In genomic region chrX:80014141-80014940, GRCh38 we compare ENCODE assay signal across 32 cellular contexts. TPM values are rescaled to one million over a fixed set of nuclear protein-coding genes. Genes with fewer than 3 reads are reported as not detected.
"Had no signal": no experiment of that assay in that cellular context is flagged by ENCODE, and none has a peak within 500 bp of the region (broad histone marks: within the 10 kb centered on the region; RNA-seq: fewer than 3 reads in every experiment).

A gene with protein sequence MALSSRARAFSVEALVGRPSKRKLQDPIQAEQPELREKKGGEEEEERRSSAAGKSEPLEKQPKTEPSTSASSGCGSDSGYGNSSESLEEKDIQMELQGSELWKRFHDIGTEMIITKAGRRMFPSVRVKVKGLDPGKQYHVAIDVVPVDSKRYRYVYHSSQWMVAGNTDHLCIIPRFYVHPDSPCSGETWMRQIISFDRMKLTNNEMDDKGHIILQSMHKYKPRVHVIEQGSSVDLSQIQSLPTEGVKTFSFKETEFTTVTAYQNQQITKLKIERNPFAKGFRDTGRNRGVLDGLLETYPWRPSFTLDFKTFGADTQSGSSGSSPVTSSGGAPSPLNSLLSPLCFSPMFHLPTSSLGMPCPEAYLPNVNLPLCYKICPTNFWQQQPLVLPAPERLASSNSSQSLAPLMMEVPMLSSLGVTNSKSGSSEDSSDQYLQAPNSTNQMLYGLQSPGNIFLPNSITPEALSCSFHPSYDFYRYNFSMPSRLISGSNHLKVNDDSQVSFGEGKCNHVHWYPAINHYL (plus strand): TSS chrX:80014753. CDS start chrX:80022270, 7,517 bp downstream.

- H3K27me3 ChIP-seq: ascending aorta, brain microvascular endothelial cell, esophagus squamous epithelium, gastrocnemius medialis had no signal

- ATAC-seq: activated CD4-positive, alpha-beta T cell treated with anti-CD3 and anti-CD28 coated beads for 36 hours; activated T-cell treated with anti-CD3 and anti-CD28 coated beads, Interleukin-2, amount 50 U/mL, for 4 hours; gastrocnemius medialis; left colon; sciatic nerve; stimulated activated naive B cell treated with anti-CD40 and anti-IgM and Interleukin-4, amounts not matched to agents 10 μg/mL and 1 μg/mL and 100 μg/mL, for 72 hours had no signal

- DNase-seq: activated B cell treated with CpG ODN at 0.5 μM for 24 hours; activated CD4-positive, alpha-beta T cell treated with anti-CD3 and anti-CD28 coated beads for 36 hours; activated CD4-positive, alpha-beta T cell treated with anti-CD3 and anti-CD28 coated beads, Interleukin-2, amount 50 U/mL, for 4 hours; activated CD8-positive, alpha-beta memory T cell treated with anti-CD3 and anti-CD28 coated beads, Interleukin-2, amount 50 U/mL, for 48 hours; activated naive CD4-positive, alpha-beta T cell; activated T-cell treated with anti-CD3 and anti-CD28 coated beads, Interleukin-2, amount 50 U/mL, for 4 hours; adrenal gland; brain microvascular endothelial cell; dorsolateral prefrontal cortex; esophagus squamous epithelium; hippocampal formation; left colon; lower lobe of right lung; naive B cell; nucleus accumbens; small intestine; stimulated activated CD4-positive, alpha-beta T cell treated with anti-CD3 and anti-CD28 coated beads, Interleukin-2, amount 100 ng/mL, for 24 hours; stimulated activated naive B cell treated with anti-CD40 and anti-IgM and Interleukin-4, amounts not matched to agents 10 μg/mL and 1 μg/mL and 100 μg/mL, for 72 hours; T-helper 1 cell had no signal

- H3K4me3 Mint-ChIP-seq: activated B cell treated with CpG ODN at 0.5 μM for 24 hours; activated CD4-positive, alpha-beta T cell treated with anti-CD3 and anti-CD28 coated beads for 36 hours; activated naive CD8-positive, alpha-beta T cell; activated T-cell treated with anti-CD3 and anti-CD28 coated beads, Interleukin-2, amount 50 U/mL, for 4 hours; central memory CD8-positive, alpha-beta T cell; naive B cell; stimulated activated naive B cell treated with anti-CD40 and anti-IgM and Interleukin-4, amounts not matched to agents 10 μg/mL and 1 μg/mL and 100 μg/mL, for 72 hours had no signal

- H3K4me1 ChIP-seq: adrenal gland, ascending aorta, esophagus squamous epithelium, gastrocnemius medialis, lower lobe of right lung had no signal

- H3K4me3 ChIP-seq: adrenal gland, ascending aorta, dorsolateral prefrontal cortex, esophagus squamous epithelium, gastrocnemius medialis, lower lobe of right lung, thoracic aorta had no signal

- H3K4me1 Mint-ChIP-seq: activated B cell treated with CpG ODN at 0.5 μM for 24 hours; activated CD4-positive, alpha-beta T cell treated with anti-CD3 and anti-CD28 coated beads for 36 hours; central memory CD8-positive, alpha-beta T cell; naive B cell; stimulated activated naive B cell treated with anti-CD40 and anti-IgM and Interleukin-4, amounts not matched to agents 10 μg/mL and 1 μg/mL and 100 μg/mL, for 72 hours had no signal

- H3K36me3 ChIP-seq: adrenal gland, ascending aorta, brain microvascular endothelial cell, esophagus squamous epithelium, gastrocnemius medialis, lower lobe of right lung, thoracic aorta had no signal

- H3K9me3 Mint-ChIP-seq: activated B cell treated with CpG ODN at 0.5 μM for 24 hours; activated T-cell treated with anti-CD3 and anti-CD28 coated beads, Interleukin-2, amount 50 U/mL, for 4 hours; activated T-helper 2 cell treated with anti-CD3 and anti-CD28 coated beads, Interferon-gamma antibody, Interleukin-2, Interleukin-4, amounts not matched to agents 10 μg/mL and 5 μg/mL and 100 μg/mL, durations not matched to agents 14 hours and 24 hours and 36 hours; central memory CD8-positive, alpha-beta T cell had no signal

- H3K27me3 Mint-ChIP-seq: activated B cell treated with CpG ODN at 0.5 μM for 24 hours; central memory CD8-positive, alpha-beta T cell; stimulated activated naive B cell treated with anti-CD40 and anti-IgM and Interleukin-4, amounts not matched to agents 10 μg/mL and 1 μg/mL and 100 μg/mL, for 72 hours had no signal

- H3K36me3 Mint-ChIP-seq: activated naive CD8-positive, alpha-beta T cell; naive B cell; stimulated activated naive B cell treated with anti-CD40 and anti-IgM and Interleukin-4, amounts not matched to agents 10 μg/mL and 1 μg/mL and 100 μg/mL, for 72 hours had no signal

- FAIRE-seq: colon, keratinocyte, small intestine had no signal

- H3K27ac Mint-ChIP-seq: activated B cell treated with CpG ODN at 0.5 μM for 24 hours; activated CD4-positive, alpha-beta T cell treated with anti-CD3 and anti-CD28 coated beads for 36 hours; activated naive CD8-positive, alpha-beta T cell; activated T-helper 2 cell treated with anti-CD3 and anti-CD28 coated beads, Interferon-gamma antibody, Interleukin-2, Interleukin-4, amounts not matched to agents 10 μg/mL and 5 μg/mL and 100 μg/mL, durations not matched to agents 14 hours and 24 hours and 36 hours; naive B cell; stimulated activated naive B cell treated with anti-CD40 and anti-IgM and Interleukin-4, amounts not matched to agents 10 μg/mL and 1 μg/mL and 100 μg/mL, for 72 hours had no signal

- H3K9me3 ChIP-seq: adrenal gland, ascending aorta, esophagus squamous epithelium, gastrocnemius medialis, lower lobe of right lung, thoracic aorta had no signal

- H3K27ac ChIP-seq: adrenal gland, ascending aorta, brain microvascular endothelial cell, dorsolateral prefrontal cortex, esophagus squamous epithelium, gastrocnemius medialis, lower lobe of right lung, thoracic aorta had no signal

RNA-seq across cellular contexts. Expression of the gene that starts here (rescaled TPM):
- total RNA-seq: activated B cell treated with CpG ODN at 0.5 μM for 24 hours; activated CD4-positive, alpha-beta T cell treated with anti-CD3 and anti-CD28 coated beads for 36 hours; activated CD8-positive, alpha-beta memory T cell treated with anti-CD3 and anti-CD28 coated beads for 36 hours; activated T-cell treated with anti-CD3 and anti-CD28 coated beads, Interleukin-2, amount 50 U/mL, for 4 hours; activated T-helper 2 cell treated with anti-CD3 and anti-CD28 coated beads, Interferon-gamma antibody, Interleukin-2, Interleukin-4, amounts not matched to agents 10 μg/mL and 5 μg/mL and 100 μg/mL, durations not matched to agents 14 hours and 24 hours and 36 hours; adrenal gland; ascending aorta; esophagus squamous epithelium; gastrocnemius medialis; left colon; lower lobe of right lung; mesenteric fat pad; mucosa of gallbladder; sciatic nerve; thoracic aorta had no signal
- polyA plus RNA-seq: adrenal gland, keratinocyte, neural cell, small intestine had no signal
